Comparison of ENCODE assay signal across 9 cellular contexts in the genomic region with DNA sequence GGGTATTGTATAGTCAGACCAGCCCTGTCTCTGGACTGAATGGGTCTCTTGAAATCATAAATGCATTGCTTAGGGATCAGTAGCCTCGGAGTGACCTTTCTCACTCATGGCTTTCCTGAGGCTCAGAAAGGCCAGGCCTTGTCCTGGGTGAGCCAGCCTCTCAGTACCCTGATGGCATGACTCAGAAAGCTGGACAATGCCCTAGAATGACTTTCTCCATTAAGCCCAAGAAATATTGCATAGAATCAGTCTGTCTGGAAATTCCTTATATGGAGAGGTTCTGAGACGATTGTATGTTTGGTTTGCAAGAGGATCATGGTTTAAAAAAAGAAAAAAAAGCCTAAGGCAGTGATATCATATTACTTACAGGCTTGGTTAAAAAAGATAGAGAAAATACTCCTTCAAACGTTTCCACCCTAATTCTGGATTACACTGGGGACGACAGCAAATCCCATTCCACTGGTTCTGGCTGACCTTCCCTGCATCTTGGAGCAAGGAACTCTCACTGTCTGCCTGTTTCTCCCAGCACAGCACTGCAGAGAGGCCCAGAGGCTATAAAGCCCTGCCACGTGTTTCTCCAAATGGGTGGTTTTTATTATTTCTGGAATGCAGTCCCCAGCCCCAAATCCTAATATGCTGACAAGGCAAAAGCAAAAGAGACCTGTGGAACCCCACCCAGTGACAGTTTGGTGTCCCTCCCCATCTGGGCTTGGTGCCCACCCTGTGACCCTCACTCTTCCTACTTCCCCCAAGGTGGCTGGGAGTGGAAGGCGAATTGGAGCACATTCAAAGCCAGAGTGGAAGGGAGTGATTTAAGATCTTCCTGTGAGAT. TPM values are rescaled to one million over a fixed set of nuclear protein-coding genes. Genes with fewer than 3 reads are reported as not detected.
DNase-seq lines count a peak whose midpoint lies in the region; ATAC-seq and TF ChIP-seq lines count a peak whose summit lies in the region.
"Had no signal": no experiment of that assay in that cellular context is flagged by ENCODE, and none has a peak within 500 bp of the region (broad histone marks: within the 10 kb centered on the region; RNA-seq: fewer than 3 reads in every experiment).

No MANE protein-coding gene starts in this region.

- H3K4me2 ChIP-seq in PC-9 = peak overlapping the region; percentile 37

- peaks cover 44% of the 10 kb centered on the region for H3K4me1 Mint-ChIP-seq in nephron progenitor cell
- peaks cover 17% of the 10 kb centered on the region for H3K4me1 Mint-ChIP-seq in T-helper 2 cell treated with Interferon-gamma antibody and Interleukin-4, amounts not matched to agents 5 μg/mL and 100 μg/mL, for 36 hours (ENCODE audit: low read depth)

- H3K4me3 ChIP-seq in A673 (ENCODE audit: low read depth, low read length, poor library complexity, severe bottlenecking) (no peak overlapping the region), PC-9 (no peak overlapping the region), esophagus muscularis mucosa (no peak overlapping the region)

- peaks cover 47% of the 10 kb centered on the region for H3K79me2 ChIP-seq in PC-9 (ENCODE audit: low read depth)

- no peaks in the 10 kb centered on the region for H3K9me3 Mint-ChIP-seq in nephron progenitor cell
- no peaks in the 10 kb centered on the region for H3K9me3 Mint-ChIP-seq in T-helper 2 cell treated with Interferon-gamma antibody and Interleukin-4, amounts not matched to agents 5 μg/mL and 100 μg/mL, for 36 hours

- no peaks in the 10 kb centered on the region for H3K36me3 ChIP-seq in A673 (ENCODE audit: insufficient read depth, low read length, poor library complexity, severe bottlenecking)
- peaks cover 18% of the 10 kb centered on the region; the same call in 1 of the 2 replicates for H3K36me3 ChIP-seq in PC-9 (ENCODE audit: low read depth)
- H3K36me3 ChIP-seq in esophagus muscularis mucosa = peaks cover 0 to 4% (median 0%) of the 10 kb centered on the region in 4 donors

- H3K4me1 ChIP-seq in A673 (ENCODE audit: insufficient read depth, low read length, poor library complexity, severe bottlenecking) (peaks cover 55% of the 10 kb centered on the region), PC-9 (replicated peaks; ENCODE audit: insufficient read depth) (peaks cover 27% of the 10 kb centered on the region), esophagus muscularis mucosa (peaks cover 44 to 100% (median 97%) of the 10 kb centered on the region in 4 donors)

- H3K36me3 Mint-ChIP-seq in nephron progenitor cell (ENCODE audit: low read depth) = peaks cover 48% of the 10 kb centered on the region
- no peaks in the 10 kb centered on the region for H3K36me3 Mint-ChIP-seq in T-helper 2 cell treated with Interferon-gamma antibody and Interleukin-4, amounts not matched to agents 5 μg/mL and 100 μg/mL, for 36 hours (ENCODE audit: low read depth)

- no peaks in the 10 kb centered on the region for H3K9me2 ChIP-seq in PC-9 (ENCODE audit: insufficient read depth)

- H3K27me3 ChIP-seq in A673 (replicated peaks; ENCODE audit: insufficient read depth, low read depth, low read length, poor library complexity) (no peaks in the 10 kb centered on the region), PC-9 (ENCODE audit: insufficient read depth, low read depth) (no peaks in the 10 kb centered on the region), esophagus muscularis mucosa (no peaks in the 10 kb centered on the region)

- no peak for TF ChIP-seq POLR2A in esophagus muscularis mucosa (IDR thresholded peaks at IDR 0.05; ENCODE audit: low read depth)

- TF ChIP-seq CTCF in A673 (conservative IDR thresholded peaks at IDR 0.05; ENCODE audit: low read depth, low read length) (no peak), PC-9 (conservative IDR thresholded peaks at IDR 0.05) (no peak), esophagus muscularis mucosa (IDR thresholded peaks at IDR 0.05) (no peak), nephron progenitor cell (IDR thresholded peaks at IDR 0.05) (no peak)

- WGBS in esophagus muscularis mucosa = 24% methylated on average over 6 of the region's 6 CpGs

- intact Hi-C loops in A673 (cut with micrococcal nuclease; ENCODE audit: unreplicated experiment) = no loop called here
- intact Hi-C loops in PC-9 (cut with micrococcal nuclease; ENCODE audit: unreplicated experiment) = loop anchor here (1.0 to 2.0 kb wide), 2 partner anchors 38 to 125 kb away; no protein-coding TSS in a partner anchor
- intact Hi-C loops in esophagus muscularis mucosa (cut with DNase I) = no loop called here

- no peak for DNase-seq in A673 (ENCODE audit: low spot score)
- DNase-seq in PC-9 = peak; percentile 61 to 79
- no peak for DNase-seq in esophagus muscularis mucosa (ENCODE audit: extremely low spot score)
- DNase-seq in nephron progenitor cell = no peak
- DNase-seq in activated CD4-positive, alpha-beta T cell treated with anti-CD3 and anti-CD28 coated beads, Interleukin-2, amount 50 U/mL, for 48 hours = no peak
- no peak for DNase-seq in T-helper 2 cell treated with Interferon-gamma antibody and Interleukin-4, amounts not matched to agents 5 μg/mL and 100 μg/mL, for 36 hours (ENCODE audit: low spot score)

- H3K27ac ChIP-seq in A673 (ENCODE audit: low read depth, low read length, poor library complexity, severe bottlenecking) (peak overlapping the region; percentile 43), PC-9 (peak overlapping the region; percentile 72), esophagus muscularis mucosa (replicated peaks in 1 of 4) (peak overlapping the region; percentile 80 to 85 (median 84))
- H3K27ac ChIP-seq: C4-2B had no signal

- POLR2A ChIA-PET in A673 (lab: Charles Lee; ENCODE audit: low non-redundant PET) = interaction anchor here (0.7 kb wide), 1 partner anchor 25 kb away, joined by 9 read pairs; no protein-coding TSS in a partner anchor
- POLR2A ChIA-PET in PC-9 (lab: Charles Lee; ENCODE audit: unreplicated experiment) = no interaction called here

- CTCF ChIA-PET in A673 (lab: Charles Lee) = no interaction called here
- CTCF ChIA-PET in PC-9 (lab: Charles Lee) = no interaction called here

- BruUV-seq in A673 (replicated peaks; lab: Mats Ljungman, UMichigan) (no TSS peak), PC-9 (replicated peaks; lab: Mats Ljungman, UMichigan) (TSS peak; percentile 83)

- no peak overlapping the region for H3K4me3 Mint-ChIP-seq in nephron progenitor cell
- no peak overlapping the region for H3K4me3 Mint-ChIP-seq in T-helper 2 cell treated with Interferon-gamma antibody and Interleukin-4, amounts not matched to agents 5 μg/mL and 100 μg/mL, for 36 hours

- H3K27ac Mint-ChIP-seq in nephron progenitor cell = peak overlapping the region; percentile 96
- no peak overlapping the region for H3K27ac Mint-ChIP-seq in T-helper 2 cell treated with Interferon-gamma antibody and Interleukin-4, amounts not matched to agents 5 μg/mL and 100 μg/mL, for 36 hours

- ATAC-seq in GM21515 (IDR thresholded peaks at IDR 0.05; ENCODE audit: unreplicated experiment) (no peak), HG03159 (IDR thresholded peaks at IDR 0.05; ENCODE audit: unreplicated experiment) (no peak)

- H3K9me3 ChIP-seq in A673 (ENCODE audit: low read depth, low read length, poor library complexity, severe bottlenecking) (no peaks in the 10 kb centered on the region), PC-9 (ENCODE audit: insufficient read depth, low read depth) (no peaks in the 10 kb centered on the region), esophagus muscularis mucosa (no peaks in the 10 kb centered on the region)

- 0 out of 2 replicates have a peak, but pooled peaks cover 4% of the 10 kb centered on the region for H4K20me1 ChIP-seq in PC-9 (ENCODE audit: insufficient read depth)

- H3F3A ChIP-seq in PC-9 (ENCODE audit: insufficient read depth, low read depth) = peaks cover 10% of the 10 kb centered on the region; the same call in 1 of the 2 replicates

- H3K27me3 Mint-ChIP-seq in nephron progenitor cell (ENCODE audit: low read depth, poor library complexity) = no peaks in the 10 kb centered on the region
- peaks cover 67% of the 10 kb centered on the region for H3K27me3 Mint-ChIP-seq in T-helper 2 cell treated with Interferon-gamma antibody and Interleukin-4, amounts not matched to agents 5 μg/mL and 100 μg/mL, for 36 hours (ENCODE audit: low read depth)

- no peak overlapping the region for H2AFZ ChIP-seq in PC-9

- TF ChIP-seq EP300 in esophagus muscularis mucosa (IDR thresholded peaks at IDR 0.05) = no peak

RNA-seq across cellular contexts. Expression of gene MAP1B, which starts 34.4 kb away (rescaled TPM):
- total RNA-seq in A673 (2021) (134 and 135 TPM in 2 replicates), PC-9 (2021) (159 and 163 TPM in 2 replicates), esophagus muscularis mucosa (1,000 to 10,000 TPM in 2 of 4 donors, 100 to 1,000 TPM in 2; 755 to 1,378 (median 1,096) TPM)

Comparison
In these comparisons a context has a peak if more than half of its experiments do, and no peak if none do; other contexts are left out.
1. DNase-seq: peak in PC-9 (2 of 2); none in A673 (single experiment), esophagus muscularis mucosa (single experiment), nephron progenitor cell (single experiment), activated CD4-positive, alpha-beta T cell treated with anti-CD3 and anti-CD28 coated beads, Interleukin-2, amount 50 U/mL, for 48 hours (0 of 2) and T-helper 2 cell treated with Interferon-gamma antibody and Interleukin-4, amounts not matched to agents 5 μg/mL and 100 μg/mL, for 36 hours (single experiment).
2. Peak in every context shown above with its lines, with median percentiles within 50 percentile points of each other: H3K27ac ChIP-seq.